In genomic region chr4:1959104-1959384, GRCh38 we compare ENCODE assay signal across 1 cellular context.
TF ChIP-seq lines count a peak whose summit lies in the region.

No MANE protein-coding gene starts in this region.

TF ChIP-seq in IMR-90, 13 proteins besides CTCF, POLR2A, EP300 and RAD21:
- TF ChIP-seq SMC3 (IDR thresholded peaks at IDR 0.05; ENCODE audit: low read depth, low read length) (no peak), RFX5 (IDR thresholded peaks at IDR 0.05; ENCODE audit: low read depth, low read length) (no peak), USF2 (IDR thresholded peaks at IDR 0.05; ENCODE audit: low read depth, low read length) (no peak), MXI1 (IDR thresholded peaks at IDR 0.05; ENCODE audit: borderline replicate concordance, low read depth, low read length) (no peak), ELK1 (IDR thresholded peaks at IDR 0.05; ENCODE audit: borderline replicate concordance, low read depth, low read length) (no peak), BHLHE40 (IDR thresholded peaks at IDR 0.05; ENCODE audit: low read depth, low read length) (no peak), NFE2L2 (IDR thresholded peaks at IDR 0.05; ENCODE audit: low read depth, low read length) (no peak), MAFK (IDR thresholded peaks at IDR 0.05; ENCODE audit: low read depth, low read length) (no peak), RCOR1 (IDR thresholded peaks at IDR 0.05; ENCODE audit: insufficient replicate concordance, low read length) (no peak), FOS (IDR thresholded peaks at IDR 0.05; ENCODE audit: low read depth, low read length) (no peak), CHD1 (IDR thresholded peaks at IDR 0.05; ENCODE audit: low read depth, low read length) (no peak), CEBPB (IDR thresholded peaks at IDR 0.05; ENCODE audit: low read depth, low read length) (no peak), MAZ (IDR thresholded peaks at IDR 0.05; ENCODE audit: borderline replicate concordance, low read depth, low read length) (no peak)
